In the genomic region with DNA sequence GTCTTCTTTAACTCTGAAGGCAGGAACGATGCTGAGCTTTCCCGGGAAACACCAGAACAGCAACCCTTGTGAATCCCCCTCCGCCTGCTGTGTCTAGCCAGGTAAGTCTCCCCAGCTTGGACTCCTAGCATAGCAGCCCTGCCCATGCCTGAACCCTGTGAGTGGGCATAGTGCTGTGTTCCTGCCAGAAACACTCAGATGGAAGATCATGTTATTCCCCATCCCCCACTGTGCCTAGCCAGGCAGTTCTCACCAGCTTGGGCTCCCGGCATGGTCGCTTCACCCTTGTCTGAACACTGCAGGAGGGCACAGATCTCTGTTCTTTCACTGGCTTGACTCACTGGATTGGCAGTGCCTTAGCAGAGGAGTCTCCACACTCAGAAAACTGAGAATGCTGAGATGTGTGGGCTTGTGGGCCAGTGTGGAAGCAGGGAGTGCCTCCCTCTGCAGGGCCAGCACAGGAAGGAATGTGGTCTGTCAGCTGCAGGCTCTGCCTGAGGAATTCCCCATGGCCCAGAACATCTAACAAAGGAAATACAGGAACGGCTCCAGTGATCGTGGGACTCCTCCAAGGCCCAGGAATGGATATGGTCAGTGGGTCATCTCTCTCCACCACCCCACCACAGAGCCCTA, we compare ENCODE assay signal across 23 cellular contexts.
"Had no signal": no experiment of that assay in that cellular context is flagged by ENCODE, and none has a peak within 500 bp of the region (broad histone marks: within the 10 kb centered on the region; RNA-seq: fewer than 3 reads in every experiment).

No MANE protein-coding gene starts in this region.

- H3K4me3 ChIP-seq: breast epithelium, coronary artery, heart left ventricle, lower lobe of right lung, thyroid gland, upper lobe of right lung had no signal

- H3K27me3 ChIP-seq: breast epithelium, heart left ventricle, thyroid gland, upper lobe of right lung had no signal

- ATAC-seq: activated naive CD4-positive, alpha-beta T cell treated with anti-CD3 and anti-CD28 coated beads, Interleukin-2, amount 50 U/mL, for 72 hours; activated T-helper 17 cell treated with anti-CD3 and anti-CD28 coated beads, Interleukin-2, amount 50 U/mL, for 72 hours; heart left ventricle; left lobe of liver; naive thymus-derived CD4-positive, alpha-beta T cell; T-cell; upper lobe of right lung; WTC11 had no signal

- FAIRE-seq: kidney, TTC549 had no signal

- H3K36me3 ChIP-seq: breast epithelium, heart left ventricle, lower lobe of right lung, thyroid gland, upper lobe of right lung had no signal

- H3K9me3 ChIP-seq: lower lobe of right lung, thyroid gland, upper lobe of right lung had no signal

- DNase-seq: activated CD8-positive, alpha-beta memory T cell treated with anti-CD3 and anti-CD28 coated beads for 24 hours; activated CD8-positive, alpha-beta memory T cell treated with anti-CD3 and anti-CD28 coated beads, Interleukin-2, amount 50 U/mL, for 4 hours; activated T-cell treated with anti-CD3 and anti-CD28 coated beads, Interleukin-2, amount 50 U/mL, for 24 hours; aorta; endodermal cell; heart left ventricle; kidney; lower lobe of right lung; naive thymus-derived CD4-positive, alpha-beta T cell; stimulated activated CD4-positive, alpha-beta T cell treated with anti-CD3 and anti-CD28 coated beads, Interleukin-12 subunit alpha, Interleukin-12 subunit beta, amount 100 ng/mL, for 4 hours; stimulated activated CD4-positive, alpha-beta T cell treated with anti-CD3 and anti-CD28 coated beads, Interleukin-4, amount 100 ng/mL, for 4 hours; substantia nigra; T-cell; thyroid gland; upper lobe of right lung had no signal

- H3K27ac ChIP-seq: breast epithelium, coronary artery, epithelial cell of prostate, heart left ventricle, lower lobe of right lung, thyroid gland, upper lobe of right lung had no signal

- H3K4me1 ChIP-seq: breast epithelium, heart left ventricle, lower lobe of right lung, thyroid gland, upper lobe of right lung had no signal
